In genomic region chr9:99023229-99023628, GRCh38 we compare ENCODE assay signal across 14 cellular contexts.
"Had no signal": no experiment of that assay in that cellular context is flagged by ENCODE, and none has a peak within 500 bp of the region (broad histone marks: within the 10 kb centered on the region; RNA-seq: fewer than 3 reads in every experiment).

No MANE protein-coding gene starts in this region.

- H3K9me3 ChIP-seq: pancreas had no signal

- H3K36me3 ChIP-seq: pancreas had no signal

- ATAC-seq: activated naive CD8-positive, alpha-beta T cell treated with anti-CD3 and anti-CD28 coated beads, Interleukin-2, amount 50 U/mL, for 24 hours; left colon; pancreas had no signal

- DNase-seq: activated CD4-positive, alpha-beta T cell treated with anti-CD3 and anti-CD28 coated beads, Interleukin-2, amount 50 U/mL, for 4 hours; activated CD4-positive, CD25-positive, alpha-beta regulatory T cell treated with anti-CD3 and anti-CD28 coated beads, Interleukin-2, amount 50 U/mL, for 72 hours; activated naive CD4-positive, alpha-beta T cell treated with Interleukin-2 at 50 U/mL for 16 hours; activated naive CD8-positive, alpha-beta T cell treated with anti-CD3 and anti-CD28 coated beads, Interleukin-2, amount 50 U/mL, for 24 hours; central memory CD4-positive, alpha-beta T cell; left colon; mammary epithelial cell; nephron progenitor cell; stimulated activated CD4-positive, alpha-beta T cell treated with anti-CD3 and anti-CD28 coated beads, Interleukin-4, amount 100 ng/mL, for 4 hours had no signal

- H3K9me3 Mint-ChIP-seq: activated naive CD8-positive, alpha-beta T cell treated with anti-CD3 and anti-CD28 coated beads, Interleukin-2, amount 50 U/mL, for 24 hours; activated T-helper 1 cell treated with anti-CD3 and anti-CD28 coated beads, Interleukin-12 subunit alpha, Interleukin-12 subunit beta, Interleukin-2, Interleukin-4 antibody, amounts not matched to agents 30 ng/mL and 10 ng/mL and 1 ng/mL, durations not matched to agents 14 hours and 24 hours and 36 hours; dendritic cell treated with granulocyte-macrophage colony-stimulating factor and Interleukin-4, amounts not matched to agents 40 ng/mL and 50 ng/mL, for 4 days; nephron progenitor cell; T-helper 2 cell treated with Interferon-gamma antibody and Interleukin-4, amounts not matched to agents 5 μg/mL and 100 μg/mL, for 36 hours had no signal

- H3K4me3 Mint-ChIP-seq: activated naive CD8-positive, alpha-beta T cell treated with anti-CD3 and anti-CD28 coated beads, Interleukin-2, amount 50 U/mL, for 24 hours; activated T-helper 1 cell treated with anti-CD3 and anti-CD28 coated beads, Interleukin-12 subunit alpha, Interleukin-12 subunit beta, Interleukin-2, Interleukin-4 antibody, amounts not matched to agents 30 ng/mL and 10 ng/mL and 1 ng/mL, durations not matched to agents 14 hours and 24 hours and 36 hours; dendritic cell treated with granulocyte-macrophage colony-stimulating factor and Interleukin-4, amounts not matched to agents 40 ng/mL and 50 ng/mL, for 4 days; nephron progenitor cell; T-helper 2 cell treated with Interferon-gamma antibody and Interleukin-4, amounts not matched to agents 5 μg/mL and 100 μg/mL, for 36 hours had no signal

- H3K4me1 ChIP-seq: pancreas had no signal

- H3K27ac ChIP-seq: pancreas had no signal

- H3K27ac Mint-ChIP-seq: activated naive CD8-positive, alpha-beta T cell treated with anti-CD3 and anti-CD28 coated beads, Interleukin-2, amount 50 U/mL, for 24 hours; activated T-helper 1 cell treated with anti-CD3 and anti-CD28 coated beads, Interleukin-12 subunit alpha, Interleukin-12 subunit beta, Interleukin-2, Interleukin-4 antibody, amounts not matched to agents 30 ng/mL and 10 ng/mL and 1 ng/mL, durations not matched to agents 14 hours and 24 hours and 36 hours; dendritic cell treated with granulocyte-macrophage colony-stimulating factor and Interleukin-4, amounts not matched to agents 40 ng/mL and 50 ng/mL, for 4 days; T-helper 2 cell treated with Interferon-gamma antibody and Interleukin-4, amounts not matched to agents 5 μg/mL and 100 μg/mL, for 36 hours had no signal

- H3K27me3 ChIP-seq: pancreas had no signal

- H3K4me3 ChIP-seq: pancreas, skin epidermis had no signal
